In the genomic region with DNA sequence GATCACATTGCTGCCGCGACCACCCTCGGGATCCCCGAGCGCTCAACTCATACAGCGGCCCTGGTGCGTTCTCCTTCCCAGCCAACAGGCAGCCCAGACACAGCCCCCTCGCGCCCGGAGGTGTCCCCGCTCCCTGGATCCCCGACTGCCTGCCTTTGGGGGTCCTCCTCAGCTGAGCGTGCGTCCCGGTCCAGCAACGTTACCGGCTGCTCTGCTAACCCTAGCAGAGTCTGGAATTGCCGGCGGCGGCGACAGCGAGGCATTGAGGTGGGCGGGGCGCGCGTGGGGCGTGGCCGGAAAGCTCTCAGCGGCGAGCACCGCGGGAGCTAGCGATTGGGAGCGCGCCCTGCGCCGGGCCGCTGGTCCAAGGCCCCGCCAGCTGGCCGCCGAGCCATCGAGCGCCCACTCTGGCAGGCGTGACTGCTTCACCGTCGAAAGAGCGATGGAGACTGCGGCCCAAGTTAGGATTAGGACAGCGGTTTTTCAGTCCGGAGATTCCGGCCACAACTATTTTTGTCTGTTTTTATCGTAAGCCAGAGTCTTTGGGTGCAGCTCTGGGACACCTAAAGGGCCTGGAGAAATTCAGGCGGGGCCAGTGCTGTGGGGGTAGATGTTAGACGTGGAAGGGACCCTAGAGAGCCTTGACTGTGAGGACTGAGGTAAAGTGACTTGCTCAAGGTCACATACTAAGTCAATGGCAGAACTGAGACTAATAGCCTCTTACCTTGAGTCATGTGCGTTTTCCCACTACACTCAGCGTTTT, we compare ENCODE assay signal across 8 cellular contexts. TPM values are rescaled to one million over a fixed set of nuclear protein-coding genes. Genes with fewer than 3 reads are reported as not detected.
DNase-seq lines count a peak whose midpoint lies in the region; ATAC-seq and TF ChIP-seq lines count a peak whose summit lies in the region.

Gene HEATR5A, minus strand, starts transcription at position 232 of the 763 bp plus-strand sequence. CDS start 17,575 bp downstream, outside the sequence.

- DNase-seq in CD8-positive, alpha-beta T cell = peak; percentile 87 to 95 (median 92)
- peak; percentile 94 for DNase-seq in NCI-H82 (lab: John Stamatoyannopoulos, UW)
- DNase-seq in activated CD4-positive, alpha-beta memory T cell treated with anti-CD3 and anti-CD28 coated beads for 36 hours = peak; percentile 94
- DNase-seq in lower leg skin (ENCODE audit: low spot score in 2 of 2) = peak; percentile 93 to 98
- DNase-seq in stimulated activated CD4-positive, alpha-beta T cell treated with anti-CD3 and anti-CD28 coated beads, Interleukin-4, amount 100 ng/mL, for 4 hours = peak; percentile 87 to 92

- peak within 1 kb of the TSS; percentile 80 to 98 for H3K9ac ChIP-seq in duodenal mucosa (ENCODE audit: low read depth in 1 of 2, low read length in 2 of 2)

- H3K4me3 Mint-ChIP-seq in CD8-positive, alpha-beta T cell = peak within 1 kb of the TSS; percentile 97
- H3K4me3 Mint-ChIP-seq in activated CD4-positive, alpha-beta memory T cell treated with anti-CD3 and anti-CD28 coated beads for 36 hours = peak within 1 kb of the TSS; percentile 84

- no peak for TF ChIP-seq POLR2A in lower leg skin (IDR thresholded peaks at IDR 0.05)

- peaks cover 25% of the 10 kb centered on the region for H3K4me1 Mint-ChIP-seq in CD8-positive, alpha-beta T cell (ENCODE audit: low read depth)
- H3K4me1 Mint-ChIP-seq in activated CD4-positive, alpha-beta memory T cell treated with anti-CD3 and anti-CD28 coated beads for 36 hours (ENCODE audit: low read depth) = peaks cover 23% of the 10 kb centered on the region

- CTCF ChIA-PET in CD8-positive, alpha-beta T cell (lab: Charles Lee) = interaction anchor here (0.8 to 2.4 kb wide), 5 partner anchors 8 to 834 kb away, joined by 3 to 11 read pairs (median 4); partner anchors contain the start of gene DTD2
- CTCF ChIA-PET in activated CD4-positive, alpha-beta memory T cell treated with anti-CD3 and anti-CD28 coated beads for 36 hours (lab: Charles Lee) = interaction anchor here (0.6 to 4.0 kb wide), 15 partner anchors 8 to 652 kb away, joined by 3 to 38 read pairs (median 4); partner anchors contain the start of genes DTD2 and HECTD1

- WGBS in lower leg skin, 2 donors = 4 to 6% methylated on average over 17 to 33 of the region's 56 CpGs

- peak within 1 kb of the TSS; percentile 91 for H3K27ac Mint-ChIP-seq in CD8-positive, alpha-beta T cell
- H3K27ac Mint-ChIP-seq in activated CD4-positive, alpha-beta memory T cell treated with anti-CD3 and anti-CD28 coated beads for 36 hours = peak within 1 kb of the TSS; percentile 95

- peak within 1 kb of the TSS; percentile 71 for H3K27ac ChIP-seq in CD8-positive, alpha-beta T cell (ENCODE audit: low read depth, low read length)
- peak within 1 kb of the TSS; percentile 86 for H3K27ac ChIP-seq in duodenal mucosa (ENCODE audit: low read depth, low read length)

- H3K4me3 ChIP-seq in CD8-positive, alpha-beta T cell (ENCODE audit: low read depth, low read length) = peak within 1 kb of the TSS; percentile 96
- H3K4me3 ChIP-seq in duodenal mucosa (ENCODE audit: low read depth in 1 of 2, low read length in 2 of 2) (peak within 1 kb of the TSS; percentile 86 to 100), lower leg skin (ENCODE audit: low read depth, poor library complexity, severe bottlenecking) (peak within 1 kb of the TSS; percentile 93)

- no peaks in the 10 kb centered on the region for H3K27me3 Mint-ChIP-seq in CD8-positive, alpha-beta T cell (ENCODE audit: low read depth)
- H3K27me3 Mint-ChIP-seq in activated CD4-positive, alpha-beta memory T cell treated with anti-CD3 and anti-CD28 coated beads for 36 hours = no peaks in the 10 kb centered on the region

- POLR2A ChIA-PET in CD8-positive, alpha-beta T cell (lab: Charles Lee) = interaction anchor here (0.7 to 2.0 kb wide), 14 partner anchors 11 to 798 kb away, joined by 3 to 19 read pairs (median 4); partner anchors contain the start of genes DTD2, HECTD1 and STRN3
- POLR2A ChIA-PET in activated CD4-positive, alpha-beta memory T cell treated with anti-CD3 and anti-CD28 coated beads for 36 hours (lab: Charles Lee) = interaction anchor here (0.7 to 3.2 kb wide), 10 partner anchors 20 to 212 kb away, joined by 3 to 19 read pairs (median 4); partner anchors contain the start of genes DTD2 and HECTD1

- no peaks in the 10 kb centered on the region for H3K9me3 Mint-ChIP-seq in CD8-positive, alpha-beta T cell
- H3K9me3 Mint-ChIP-seq in activated CD4-positive, alpha-beta memory T cell treated with anti-CD3 and anti-CD28 coated beads for 36 hours = no peaks in the 10 kb centered on the region

- no peaks in the 10 kb centered on the region for H3K27me3 ChIP-seq in CD8-positive, alpha-beta T cell (ENCODE audit: insufficient read depth, low read length)
- H3K27me3 ChIP-seq in duodenal mucosa (ENCODE audit: control insufficient read depth in 1 of 2, insufficient read depth in 2 of 2, low read length in 2 of 2) = no peaks in the 10 kb centered on the region

- H3K4me1 ChIP-seq in CD8-positive, alpha-beta T cell (ENCODE audit: insufficient read depth, low read length) = peaks cover 13% of the 10 kb centered on the region
- H3K4me1 ChIP-seq in duodenal mucosa (ENCODE audit: control insufficient read depth in 1 of 2, insufficient read depth in 2 of 2, low read length in 2 of 2) = peaks cover 10 to 11% of the 10 kb centered on the region in 2 donors

- no peaks in the 10 kb centered on the region for H3K36me3 ChIP-seq in CD8-positive, alpha-beta T cell (ENCODE audit: insufficient read depth, low read length)
- H3K36me3 ChIP-seq in duodenal mucosa (ENCODE audit: control insufficient read depth in 1 of 2, insufficient read depth in 2 of 2, low read length in 2 of 2) = no peaks in the 10 kb centered on the region

- intact Hi-C loops in CD8-positive, alpha-beta T cell (cut with DNase I, micrococcal nuclease) = loop anchor here (1.0 to 5.0 kb wide), 8 partner anchors 37 to 863 kb away; partner anchors contain the start of genes DTD2 (in 2 of the 2), NUBPL (in 2 of the 2), AP4S1 (in 1 of the 2) and G2E3 (in 1 of the 2)
- intact Hi-C loops in activated CD4-positive, alpha-beta memory T cell treated with anti-CD3 and anti-CD28 coated beads for 36 hours (cut with micrococcal nuclease) = loop anchor here (1.0 kb wide), 8 partner anchors 10 to 783 kb away; partner anchors contain the start of genes DTD2, NUBPL and RNU6-8
- intact Hi-C loops in lower leg skin (cut with DNase I; ENCODE audit: low total_unique reads) = no loop called here

- H3K36me3 Mint-ChIP-seq in CD8-positive, alpha-beta T cell = peaks cover 3% of the 10 kb centered on the region
- no peaks in the 10 kb centered on the region for H3K36me3 Mint-ChIP-seq in activated CD4-positive, alpha-beta memory T cell treated with anti-CD3 and anti-CD28 coated beads for 36 hours

- no peak for TF ChIP-seq CTCF in CD8-positive, alpha-beta T cell (IDR thresholded peaks at IDR 0.05)
- TF ChIP-seq CTCF in lower leg skin (IDR thresholded peaks at IDR 0.05) = no peak

- H3K9me3 ChIP-seq in CD8-positive, alpha-beta T cell (ENCODE audit: low read length) = no peaks in the 10 kb centered on the region
- no peaks in the 10 kb centered on the region for H3K9me3 ChIP-seq in duodenal mucosa (ENCODE audit: control insufficient read depth in 1 of 2, low read length in 2 of 2)

- peak; percentile 97 for ATAC-seq in CD8-positive, alpha-beta T cell
- peak; percentile 98 for ATAC-seq in GM19452 (IDR thresholded peaks at IDR 0.05; ENCODE audit: unreplicated experiment)
- ATAC-seq in HG03575 (IDR thresholded peaks at IDR 0.05; ENCODE audit: extremely low read depth, insufficient number of reproducible peaks, low FRiP score, unreplicated experiment) = peak; percentile 92

RNA-seq across cellular contexts. Expression of gene HEATR5A, which starts in this region (rescaled TPM):
- 1 to 10 TPM; 3.4 to 3.5 TPM for total RNA-seq in CD8-positive, alpha-beta T cell
- total RNA-seq in activated CD4-positive, alpha-beta memory T cell treated with anti-CD3 and anti-CD28 coated beads for 36 hours = 10 to 100 TPM; 12.8 to 13.0 TPM
- total RNA-seq in lower leg skin = 10 to 100 TPM in 2 of 4 donors, 1 to 10 TPM in 2; 7.3 to 11.6 (median 9.8) TPM

Comparison
In these comparisons a context has a peak if more than half of its experiments do, and no peak if none do; other contexts are left out.
1. Peak in every context shown above with its lines: DNase-seq, ATAC-seq, H3K4me3 ChIP-seq and H3K27ac ChIP-seq.